Comparison of ENCODE assay signal across 1 cellular context in genomic region chr5:177592010-177592834, GRCh38.
TF ChIP-seq lines count a peak whose summit lies in the region.

TMED9 (plus strand) TSS chr5:177592203; CDS start chr5:177592215, 12 bp downstream.

TF ChIP-seq in HepG2, 621 proteins besides CTCF, POLR2A, EP300 and RAD21 (continued from another document and continues in another):
- no peak; a peak in 1 of 4 replicates for TF ChIP-seq KLF16 (CRISPR knock-in tag; IDR thresholded peaks at IDR 0.05)
- TF ChIP-seq ZNF235 (CRISPR knock-in tag; IDR thresholded peaks at IDR 0.05; ENCODE audit: borderline replicate concordance), result peak; percentile 86; the same call in 1 of the 2 replicates
- peak; percentile 81 for TF ChIP-seq SPEN (CRISPR knock-in tag; IDR thresholded peaks at IDR 0.05; ENCODE audit: low read depth)
- peak; percentile 22 for TF ChIP-seq MED8 (CRISPR knock-in tag; IDR thresholded peaks at IDR 0.05; ENCODE audit: insufficient replicate concordance)
- peak in 1 of 2 experiments; percentile 66; a peak in 1 of 4 replicates for TF ChIP-seq REST (IDR thresholded peaks at IDR 0.05; ENCODE audit: borderline replicate concordance in 1 of 2, low read depth in 1 of 2, low read length in 2 of 2)
- peak; percentile 83; the same call in 1 of the 2 replicates for TF ChIP-seq TFDP1 (CRISPR knock-in tag; IDR thresholded peaks at IDR 0.05; ENCODE audit: borderline replicate concordance)
- 0 out of 2 replicates have a peak, but pooled peaks have one; percentile 64 for TF ChIP-seq ZNF766 (CRISPR knock-in tag; IDR thresholded peaks at IDR 0.05; ENCODE audit: borderline replicate concordance)
- no peak for TF ChIP-seq ZBTB46 (CRISPR knock-in tag; IDR thresholded peaks at IDR 0.05; ENCODE audit: borderline replicate concordance)
- TF ChIP-seq HOXA5 (CRISPR knock-in tag; IDR thresholded peaks at IDR 0.05), result peak; percentile 85
- no peak for TF ChIP-seq CHD4 (IDR thresholded peaks at IDR 0.05; ENCODE audit: borderline replicate concordance, low read length)
- TF ChIP-seq CEBPZ (IDR thresholded peaks at IDR 0.05; ENCODE audit: low read length), result no peak
- no peak for TF ChIP-seq SYNCRIP (IDR thresholded peaks at IDR 0.05; ENCODE audit: insufficient read depth, low read depth, low read length)
- TF ChIP-seq PRDM15 (CRISPR knock-in tag; IDR thresholded peaks at IDR 0.05), result peak; percentile 61; the same call in 1 of the 2 replicates
- 0 out of 2 replicates have a peak, but pooled peaks have one; percentile 41 for TF ChIP-seq ARID5B (CRISPR knock-in tag; IDR thresholded peaks at IDR 0.05)
- TF ChIP-seq ZNF143 (CRISPR knock-in tag; IDR thresholded peaks at IDR 0.05), result peak; percentile 96
- peak; percentile 41; the same call in 1 of the 2 replicates for TF ChIP-seq MIXL1 (CRISPR knock-in tag; IDR thresholded peaks at IDR 0.05)
- TF ChIP-seq HNRNPLL (IDR thresholded peaks at IDR 0.05; ENCODE audit: low read depth, low read length, poor library complexity, severe bottlenecking), result peak; percentile 50
- TF ChIP-seq CENPT (CRISPR knock-in tag; IDR thresholded peaks at IDR 0.05; ENCODE audit: low read depth), result no peak
- peak; percentile 92 for TF ChIP-seq POLR2G (IDR thresholded peaks at IDR 0.05; ENCODE audit: low read depth, low read length)
- TF ChIP-seq ZBTB49 (CRISPR knock-in tag; IDR thresholded peaks at IDR 0.05; ENCODE audit: borderline replicate concordance), result no peak
- peak; percentile 85 for TF ChIP-seq KAT7 (CRISPR knock-in tag; IDR thresholded peaks at IDR 0.05; ENCODE audit: borderline replicate concordance)
- peak; percentile 75; the same call in 1 of the 2 replicates for TF ChIP-seq ZGPAT (CRISPR knock-in tag; IDR thresholded peaks at IDR 0.05)
- TF ChIP-seq SP140L (CRISPR knock-in tag; IDR thresholded peaks at IDR 0.05; ENCODE audit: borderline replicate concordance), result no peak
- TF ChIP-seq SRSF1 (optimal IDR thresholded peaks at IDR 0.05; ENCODE audit: low read depth, low read length), result no peak
- no peak for TF ChIP-seq MBNL3 (CRISPR knock-in tag; conservative IDR thresholded peaks at IDR 0.05)
- TF ChIP-seq ATF7-NPFF (CRISPR knock-in tag; IDR thresholded peaks at IDR 0.05; ENCODE audit: low read depth), result peak; percentile 83
- TF ChIP-seq TMF1 (CRISPR knock-in tag; IDR thresholded peaks at IDR 0.05; ENCODE audit: low read depth), result peak; percentile 78; the same call in 1 of the 2 replicates
- peak; percentile 89 for TF ChIP-seq GABPB1 (CRISPR knock-in tag; IDR thresholded peaks at IDR 0.05)
